In the genomic region with DNA sequence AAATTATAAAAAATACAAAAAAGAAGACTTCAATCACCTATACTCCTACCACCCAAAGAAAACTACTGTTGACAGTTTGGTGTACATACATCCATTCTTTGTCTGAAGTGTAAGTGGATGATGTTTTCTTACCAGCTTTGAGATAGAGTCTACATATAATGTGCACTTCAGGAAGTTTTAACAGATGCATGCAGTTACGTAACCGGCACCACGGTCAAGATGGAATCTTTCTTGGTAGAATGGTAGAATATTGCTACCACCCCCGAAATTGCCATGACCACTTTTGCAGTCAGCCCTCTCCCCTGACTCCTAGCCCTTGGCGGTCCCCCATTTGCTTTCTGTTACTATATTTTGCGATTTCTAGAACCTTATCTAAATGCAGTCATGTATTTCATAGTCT, we compare ENCODE assay signal across 10 cellular contexts. TPM values are rescaled to one million over a fixed set of nuclear protein-coding genes. Genes with fewer than 3 reads are reported as not detected.
A peak's percentile ranks its signal among the peaks of the same experiment; 100 is the strongest.
DNase-seq lines count a peak whose midpoint lies in the region; ATAC-seq and TF ChIP-seq lines count a peak whose summit lies in the region.
"Had no signal": no experiment of that assay in that cellular context is flagged by ENCODE, and none has a peak within 500 bp of the region (broad histone marks: within the 10 kb centered on the region; RNA-seq: fewer than 3 reads in every experiment).

No MANE protein-coding gene starts in this region.

- no peaks in the 10 kb centered on the region for H3K27me3 Mint-ChIP-seq in CD4-positive, CD25-positive, alpha-beta regulatory T cell
- no peaks in the 10 kb centered on the region for H3K27me3 Mint-ChIP-seq in activated naive CD8-positive, alpha-beta T cell treated with anti-CD3 and anti-CD28 coated beads, Interleukin-2, amount 10 ng/mL, durations not matched to agents 7 days and 5 days
- H3K27me3 Mint-ChIP-seq in naive B cell: no peaks in the 10 kb centered on the region

- H3K27ac Mint-ChIP-seq in CD4-positive, CD25-positive, alpha-beta regulatory T cell: peak overlapping the region in 2 of 3 donors; percentile 56 to 71
- peak overlapping the region; percentile 37 for H3K27ac Mint-ChIP-seq in activated naive CD8-positive, alpha-beta T cell treated with anti-CD3 and anti-CD28 coated beads, Interleukin-2, amount 10 ng/mL, durations not matched to agents 7 days and 5 days
- H3K27ac Mint-ChIP-seq in naive B cell: peak overlapping the region in 4 of 6 donors; percentile 40 to 79 (median 46)

- H3K4me3 ChIP-seq in CD4-positive, CD25-positive, alpha-beta regulatory T cell (ENCODE audit: low read depth, low read length): peak overlapping the region; percentile 95
- H3K4me3 ChIP-seq in HL-60 (replicated peaks; ENCODE audit: insufficient read depth, low read length) (peak overlapping the region; percentile 69), testis (no peak overlapping the region), coronary artery (no peak overlapping the region)

- H3K4me1 Mint-ChIP-seq in CD4-positive, CD25-positive, alpha-beta regulatory T cell: peaks cover 34 to 52% (median 43%) of the 10 kb centered on the region in 4 donors
- H3K4me1 Mint-ChIP-seq in activated naive CD8-positive, alpha-beta T cell treated with anti-CD3 and anti-CD28 coated beads, Interleukin-2, amount 10 ng/mL, durations not matched to agents 7 days and 5 days: peaks cover 46% of the 10 kb centered on the region
- H3K4me1 Mint-ChIP-seq in naive B cell: peaks cover 31 to 46% (median 35%) of the 10 kb centered on the region in 3 donors

- peaks cover 6% of the 10 kb centered on the region for H3K36me3 ChIP-seq in CD4-positive, CD25-positive, alpha-beta regulatory T cell (ENCODE audit: control insufficient read depth, insufficient read depth, low read length)
- H3K36me3 ChIP-seq in testis (ENCODE audit: low read depth, missing control alignments): no peaks in the 10 kb centered on the region

- no peaks in the 10 kb centered on the region for H3K9me3 Mint-ChIP-seq in CD4-positive, CD25-positive, alpha-beta regulatory T cell
- no peaks in the 10 kb centered on the region for H3K9me3 Mint-ChIP-seq in activated naive CD8-positive, alpha-beta T cell treated with anti-CD3 and anti-CD28 coated beads, Interleukin-2, amount 10 ng/mL, durations not matched to agents 7 days and 5 days
- H3K9me3 Mint-ChIP-seq in naive B cell: no peaks in the 10 kb centered on the region

- TF ChIP-seq POLR2A in testis (IDR thresholded peaks at IDR 0.05): no peak

- no peaks in the 10 kb centered on the region for H3K9me3 ChIP-seq in CD4-positive, CD25-positive, alpha-beta regulatory T cell (ENCODE audit: control insufficient read depth in 2 of 2, low read length in 2 of 2)
- H3K9me3 ChIP-seq in testis: no peaks in the 10 kb centered on the region

- peak overlapping the region; percentile 96 for H3K27ac ChIP-seq in CD4-positive, CD25-positive, alpha-beta regulatory T cell (ENCODE audit: insufficient read depth, low read length, poor library complexity, severe bottlenecking)
- H3K27ac ChIP-seq in HL-60 (replicated peaks) (peak overlapping the region; percentile 59), testis (no peak overlapping the region), coronary artery (no peak overlapping the region)

- no peak for DNase-seq in CD4-positive, CD25-positive, alpha-beta regulatory T cell
- DNase-seq in HL-60 (ENCODE audit: low read depth in 1 of 2, low spot score in 1 of 2) (peak in 1 of 2 experiments; percentile 72), naive B cell (no peak), testis (no peak), SHP77 (lab: John Stamatoyannopoulos, UW) (no peak), coronary artery (ENCODE audit: low spot score) (no peak), left colon (no peak)
- no peak for DNase-seq in activated naive CD8-positive, alpha-beta T cell treated with anti-CD3 and anti-CD28 coated beads, Interleukin-2, amount 10 ng/mL, durations not matched to agents 7 days and 5 days
- DNase-seq: activated gamma-delta T cell treated with Interleukin-2 at 50 U/mL for 16 hours, NCI-H774 had no signal

- no peaks in the 10 kb centered on the region for H3K27me3 ChIP-seq in CD4-positive, CD25-positive, alpha-beta regulatory T cell (ENCODE audit: control insufficient read depth, insufficient read depth, low read length)
- H3K27me3 ChIP-seq in HL-60 (ENCODE audit: insufficient read depth, poor library complexity, severe bottlenecking): no peaks in the 10 kb centered on the region
- H3K27me3 ChIP-seq in testis: no peaks in the 10 kb centered on the region

- POLR2A ChIA-PET in activated naive CD8-positive, alpha-beta T cell treated with anti-CD3 and anti-CD28 coated beads, Interleukin-2, amount 10 ng/mL, durations not matched to agents 7 days and 5 days (lab: Charles Lee): interaction anchor here (2.0 kb wide), 1 partner anchor 50 kb away, joined by 6 read pairs; no protein-coding TSS in a partner anchor

- TF ChIP-seq CTCF in HL-60 (IDR thresholded peaks at IDR 0.05; ENCODE audit: insufficient read depth, low read length) (no peak), testis (IDR thresholded peaks at IDR 0.05) (no peak), coronary artery (IDR thresholded peaks at IDR 0.05) (no peak)

- peaks cover 70% of the 10 kb centered on the region for H3K4me1 ChIP-seq in CD4-positive, CD25-positive, alpha-beta regulatory T cell (ENCODE audit: control insufficient read depth, insufficient read depth, low read length, poor library complexity, severe bottlenecking)
- H3K4me1 ChIP-seq in testis: no peaks in the 10 kb centered on the region

- H3K36me3 Mint-ChIP-seq in CD4-positive, CD25-positive, alpha-beta regulatory T cell: peaks cover 14% of the 10 kb centered on the region
- H3K36me3 Mint-ChIP-seq in activated naive CD8-positive, alpha-beta T cell treated with anti-CD3 and anti-CD28 coated beads, Interleukin-2, amount 10 ng/mL, durations not matched to agents 7 days and 5 days: peaks cover 18% of the 10 kb centered on the region
- no peaks in the 10 kb centered on the region for H3K36me3 Mint-ChIP-seq in naive B cell

- 49 to 73% methylated on average over 6 of the region's 6 CpGs for WGBS in testis, 2 donors

- intact Hi-C loops in testis (cut with DNase I; ENCODE audit: low total_unique reads): no loop called here
- intact Hi-C loops in left colon (cut with DNase I, micrococcal nuclease): no loop called here

- H3K4me3 Mint-ChIP-seq in CD4-positive, CD25-positive, alpha-beta regulatory T cell: peak overlapping the region; percentile 74 to 93 (median 88)
- peak overlapping the region; percentile 67 for H3K4me3 Mint-ChIP-seq in activated naive CD8-positive, alpha-beta T cell treated with anti-CD3 and anti-CD28 coated beads, Interleukin-2, amount 10 ng/mL, durations not matched to agents 7 days and 5 days
- peak overlapping the region in 6 of 8 donors; percentile 69 to 86 (median 76) for H3K4me3 Mint-ChIP-seq in naive B cell

- ATAC-seq in CD4-positive, CD25-positive, alpha-beta regulatory T cell (ENCODE audit: low read depth in 2 of 2): no peak
- no peak for ATAC-seq in activated naive CD8-positive, alpha-beta T cell treated with anti-CD3 and anti-CD28 coated beads, Interleukin-2, amount 10 ng/mL, durations not matched to agents 7 days and 5 days (ENCODE audit: low read depth)
- ATAC-seq in naive B cell (ENCODE audit: low read depth in 2 of 2): no peak
- ATAC-seq in left colon: no peak

RNA-seq across cellular contexts. Expression of a gene that starts 1.4 kb away (rescaled TPM):
- 76.4 TPM for total RNA-seq in CD4-positive, CD25-positive, alpha-beta regulatory T cell
- polyA plus RNA-seq in CD4-positive, CD25-positive, alpha-beta regulatory T cell: 10 to 100 TPM; 46.5 to 54.7 (median 52.9) TPM
- total RNA-seq in activated naive CD8-positive, alpha-beta T cell treated with anti-CD3 and anti-CD28 coated beads, Interleukin-2, amount 10 ng/mL, durations not matched to agents 7 days and 5 days: 10 to 100 TPM; 66.0 to 66.3 TPM
- polyA plus RNA-seq in naive B cell (ENCODE audit: low read depth in 6 of 6) (10 to 100 TPM; 28.9 to 43.7 (median 36.8) TPM), testis (ENCODE audit: insufficient read depth, low read depth, low replicate concordance) (103 TPM)
- total RNA-seq in testis (100 to 1,000 TPM; 152 to 168 TPM), left colon (10 to 100 TPM; 53.2 to 63.0 TPM)

RNA-seq across cellular contexts. Expression of a gene that starts 2.4 kb away (rescaled TPM):
- total RNA-seq in CD4-positive, CD25-positive, alpha-beta regulatory T cell: 46.8 TPM
- 10 to 100 TPM; 68.5 to 95.4 (median 83.9) TPM for polyA plus RNA-seq in CD4-positive, CD25-positive, alpha-beta regulatory T cell
- total RNA-seq in activated naive CD8-positive, alpha-beta T cell treated with anti-CD3 and anti-CD28 coated beads, Interleukin-2, amount 10 ng/mL, durations not matched to agents 7 days and 5 days: 10 to 100 TPM; 59.3 to 60.8 TPM
- 10 to 100 TPM; 44.7 to 76.2 (median 55.4) TPM for polyA plus RNA-seq in naive B cell (ENCODE audit: low read depth in 6 of 6)
- total RNA-seq in testis: 10 to 100 TPM; 72.2 to 73.4 TPM
- 130 TPM for polyA plus RNA-seq in testis (ENCODE audit: insufficient read depth, low read depth, low replicate concordance)
- 10 to 100 TPM; 23.3 to 26.3 TPM for total RNA-seq in left colon

RNA-seq across cellular contexts. Expression of a gene that starts 52.4 kb away (rescaled TPM):
- total RNA-seq in CD4-positive, CD25-positive, alpha-beta regulatory T cell: not detected
- under 1 TPM in 2 of 4 donors, not detected in 2; 0.15 TPM for polyA plus RNA-seq in CD4-positive, CD25-positive, alpha-beta regulatory T cell
- total RNA-seq in activated naive CD8-positive, alpha-beta T cell treated with anti-CD3 and anti-CD28 coated beads, Interleukin-2, amount 10 ng/mL, durations not matched to agents 7 days and 5 days: not detected
- polyA plus RNA-seq in naive B cell (ENCODE audit: low read depth in 6 of 6) (under 1 TPM in 1 of 6 donors, not detected in 5; 0.17 TPM), testis (ENCODE audit: insufficient read depth, low read depth, low replicate concordance) (0.42 TPM)
- total RNA-seq in testis (under 1 TPM; 0.63 to 0.81 TPM), left colon (not detected)

Comparison
In these comparisons a context has a peak if more than half of its experiments do, and no peak if none do; other contexts are left out.
1. H3K27ac ChIP-seq: peak in CD4-positive, CD25-positive, alpha-beta regulatory T cell (single experiment) and HL-60 (single experiment); none in testis (0 of 2) and coronary artery (0 of 2).
2. H3K4me3 ChIP-seq: peak in CD4-positive, CD25-positive, alpha-beta regulatory T cell (single experiment) and HL-60 (single experiment); none in testis (0 of 2) and coronary artery (single experiment).
3. Peak in every context shown above with its lines, with median percentiles within 50 percentile points of each other: H3K27ac Mint-ChIP-seq and H3K4me3 Mint-ChIP-seq.